In the genomic region with DNA sequence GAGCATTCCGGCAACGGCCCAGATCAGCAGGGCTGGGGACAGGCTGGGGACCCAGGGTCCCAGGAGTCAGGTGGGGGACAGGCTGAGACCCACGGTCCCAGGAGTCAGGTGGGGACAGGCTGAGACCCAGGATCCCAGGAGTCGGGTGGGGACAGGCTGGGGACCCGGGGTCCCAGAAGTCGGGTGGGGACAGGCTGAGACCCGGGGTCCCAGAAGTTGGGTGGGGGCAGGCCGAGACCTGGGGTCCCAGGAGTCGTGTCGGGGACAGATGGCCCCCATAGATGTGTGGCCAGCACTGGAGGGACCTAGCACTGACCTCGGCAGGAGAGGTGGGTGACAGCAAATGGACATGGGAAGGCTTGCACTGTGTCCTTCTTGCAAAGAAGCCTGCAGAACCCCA, we compare ENCODE assay signal across 36 cellular contexts. TPM values are rescaled to one million over a fixed set of nuclear protein-coding genes. Genes with fewer than 3 reads are reported as not detected.
"Had no signal": no experiment of that assay in that cellular context is flagged by ENCODE, and none has a peak within 500 bp of the region (broad histone marks: within the 10 kb centered on the region; RNA-seq: fewer than 3 reads in every experiment).

No MANE protein-coding gene starts in this region.

- H3K9me3 Mint-ChIP-seq: activated CD4-positive, alpha-beta T cell treated with anti-CD3 and anti-CD28 coated beads, Interleukin-2, amount 10 ng/mL, durations not matched to agents 24 days and 14 days; activated CD8-positive, alpha-beta T cell treated with anti-CD3 and anti-CD28 coated beads for 36 hours; activated naive CD4-positive, alpha-beta T cell treated with anti-CD3 and anti-CD28 coated beads for 36 hours; activated naive CD4-positive, alpha-beta T cell treated with anti-CD3 and anti-CD28 coated beads, Interleukin-2, amount 50 U/mL, for 72 hours; activated T-cell treated with anti-CD3 and anti-CD28 coated beads, Interleukin-2, amount 50 U/mL, for 24 hours; activated T-helper 1 cell treated with anti-CD3 and anti-CD28 coated beads, Interleukin-12 subunit alpha, Interleukin-12 subunit beta, Interleukin-2, Interleukin-4 antibody, amounts not matched to agents 30 ng/mL and 10 ng/mL and 1 ng/mL, durations not matched to agents 14 hours and 24 hours and 36 hours; T-helper 1 cell treated with Interleukin-12 subunit alpha and Interleukin-12 subunit beta and Interleukin-4 antibody, amounts not matched to agents 30 μg/mL and 1 μg/mL, for 36 hours; T-helper 2 cell treated with Interferon-gamma antibody and Interleukin-4, amounts not matched to agents 5 μg/mL and 100 μg/mL, for 36 hours had no signal

- ATAC-seq: activated CD8-positive, alpha-beta T cell treated with anti-CD3 and anti-CD28 coated beads for 36 hours; activated naive CD4-positive, alpha-beta T cell treated with anti-CD3 and anti-CD28 coated beads, Interleukin-2, amount 50 U/mL, for 72 hours; body of pancreas; PC-3 had no signal

- H3K4me3 Mint-ChIP-seq: activated CD4-positive, alpha-beta T cell treated with anti-CD3 and anti-CD28 coated beads, Interleukin-2, amount 10 ng/mL, durations not matched to agents 24 days and 14 days; activated CD8-positive, alpha-beta T cell treated with anti-CD3 and anti-CD28 coated beads for 36 hours; activated naive CD4-positive, alpha-beta T cell treated with anti-CD3 and anti-CD28 coated beads for 36 hours; activated T-cell treated with anti-CD3 and anti-CD28 coated beads, Interleukin-2, amount 50 U/mL, for 24 hours; activated T-helper 1 cell treated with anti-CD3 and anti-CD28 coated beads, Interleukin-12 subunit alpha, Interleukin-12 subunit beta, Interleukin-2, Interleukin-4 antibody, amounts not matched to agents 30 ng/mL and 10 ng/mL and 1 ng/mL, durations not matched to agents 14 hours and 24 hours and 36 hours; IgD-negative memory B cell; T-helper 1 cell treated with Interleukin-12 subunit alpha and Interleukin-12 subunit beta and Interleukin-4 antibody, amounts not matched to agents 30 μg/mL and 1 μg/mL, for 36 hours; T-helper 2 cell treated with Interferon-gamma antibody and Interleukin-4, amounts not matched to agents 5 μg/mL and 100 μg/mL, for 36 hours had no signal

- H3K27ac Mint-ChIP-seq: activated CD4-positive, alpha-beta T cell treated with anti-CD3 and anti-CD28 coated beads, Interleukin-2, amount 10 ng/mL, durations not matched to agents 24 days and 14 days; activated CD8-positive, alpha-beta T cell treated with anti-CD3 and anti-CD28 coated beads for 36 hours; activated naive CD4-positive, alpha-beta T cell treated with anti-CD3 and anti-CD28 coated beads for 36 hours; activated naive CD4-positive, alpha-beta T cell treated with anti-CD3 and anti-CD28 coated beads, Interleukin-2, amount 50 U/mL, for 72 hours; activated T-cell treated with anti-CD3 and anti-CD28 coated beads, Interleukin-2, amount 50 U/mL, for 24 hours; activated T-helper 1 cell treated with anti-CD3 and anti-CD28 coated beads, Interleukin-12 subunit alpha, Interleukin-12 subunit beta, Interleukin-2, Interleukin-4 antibody, amounts not matched to agents 30 ng/mL and 10 ng/mL and 1 ng/mL, durations not matched to agents 14 hours and 24 hours and 36 hours; IgD-negative memory B cell; T-helper 1 cell treated with Interleukin-12 subunit alpha and Interleukin-12 subunit beta and Interleukin-4 antibody, amounts not matched to agents 30 μg/mL and 1 μg/mL, for 36 hours; T-helper 2 cell treated with Interferon-gamma antibody and Interleukin-4, amounts not matched to agents 5 μg/mL and 100 μg/mL, for 36 hours had no signal

- H3K27me3 Mint-ChIP-seq: activated CD4-positive, alpha-beta T cell treated with anti-CD3 and anti-CD28 coated beads, Interleukin-2, amount 10 ng/mL, durations not matched to agents 24 days and 14 days had no signal

- H3K36me3 Mint-ChIP-seq: activated naive CD4-positive, alpha-beta T cell treated with anti-CD3 and anti-CD28 coated beads, Interleukin-2, amount 50 U/mL, for 72 hours; IgD-negative memory B cell had no signal

- DNase-seq: activated CD4-positive, alpha-beta T cell treated with anti-CD3 and anti-CD28 coated beads, Interleukin-2, amount 10 ng/mL, durations not matched to agents 24 days and 14 days; activated CD4-positive, alpha-beta T cell treated with anti-CD3 and anti-CD28 coated beads, Interleukin-2, amount 50 U/mL, for 4 hours; activated CD8-positive, alpha-beta T cell treated with anti-CD3 and anti-CD28 coated beads for 36 hours; activated gamma-delta T cell treated with Interleukin-2 at 50 U/mL for 16 hours; activated naive CD4-positive, alpha-beta T cell treated with anti-CD3 and anti-CD28 coated beads for 36 hours; activated T-cell treated with anti-CD3 and anti-CD28 coated beads, Interleukin-2, amount 50 U/mL, for 24 hours; adrenal gland; body of pancreas; Karpas-422; KBM-7; NCI-H1048; NCI-H1105 treated with DMSO at 0.1 percent for 48 hours; NCI-H1436; NCI-H1694; NCI-H1930; NCI-H2081 treated with DMSO at 0.1 percent for 48 hours; NCI-H345; NCI-H510A; NCI-H526; NCI-H748 treated with DMSO at 0.1 percent for 48 hours; NK-92 treated with Interleukin-12 subunit alpha and Interleukin-12 subunit beta, amount 100 ng/mL, for 24 hours; PC-3; RPMI8226; SHP77 treated with DMSO at 0.1 percent for 48 hours; SK-N-SH had no signal

- H3K4me1 Mint-ChIP-seq: activated CD4-positive, alpha-beta T cell treated with anti-CD3 and anti-CD28 coated beads, Interleukin-2, amount 10 ng/mL, durations not matched to agents 24 days and 14 days; IgD-negative memory B cell had no signal

RNA-seq across cellular contexts. Expression of gene SOX1, which starts 39.7 kb away (rescaled TPM):
- total RNA-seq: activated CD4-positive, alpha-beta T cell treated with anti-CD3 and anti-CD28 coated beads, Interleukin-2, amount 10 ng/mL, durations not matched to agents 24 days and 14 days; activated CD8-positive, alpha-beta memory T cell treated with anti-CD3 and anti-CD28 coated beads for 36 hours; activated CD8-positive, alpha-beta T cell treated with anti-CD3 and anti-CD28 coated beads for 36 hours; activated naive CD4-positive, alpha-beta T cell treated with anti-CD3 and anti-CD28 coated beads for 36 hours; activated naive CD4-positive, alpha-beta T cell treated with anti-CD3 and anti-CD28 coated beads, Interleukin-2, amount 50 U/mL, for 72 hours; activated T-helper 1 cell treated with anti-CD3 and anti-CD28 coated beads, Interleukin-12 subunit alpha, Interleukin-12 subunit beta, Interleukin-2, Interleukin-4 antibody, amounts not matched to agents 30 ng/mL and 10 ng/mL and 1 ng/mL, durations not matched to agents 14 hours and 24 hours and 36 hours; adrenal gland; astrocyte; body of pancreas; breast epithelium; MCF 10A; PC-3; Peyer's patch; SJSA1 had no signal
